30 cellular contexts compared by ENCODE assay signal in the genomic region with DNA sequence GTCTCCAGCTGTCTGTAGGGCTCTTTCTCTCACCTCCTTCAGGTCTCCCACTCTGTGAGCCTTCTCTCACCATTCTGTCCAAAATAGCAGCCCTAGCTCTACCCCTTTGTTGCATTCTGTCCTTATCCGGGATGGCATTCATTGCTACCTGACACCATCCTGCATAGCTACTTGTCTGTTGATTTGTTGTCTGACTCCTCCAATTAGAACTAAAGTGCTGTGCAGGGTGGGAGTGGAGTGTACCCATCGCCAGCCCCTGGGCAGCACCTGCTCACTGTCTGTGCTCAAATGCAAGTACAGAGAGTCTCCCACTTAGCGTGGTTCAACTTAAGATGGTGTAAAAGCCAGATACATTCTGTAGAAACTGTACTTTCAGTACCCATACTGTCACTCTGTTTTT. TPM values are rescaled to one million over a fixed set of nuclear protein-coding genes. Genes with fewer than 3 reads are reported as not detected.
DNase-seq lines count a peak whose midpoint lies in the region; ATAC-seq, FAIRE-seq and TF ChIP-seq lines count a peak whose summit lies in the region.
"Had no signal": no experiment of that assay in that cellular context is flagged by ENCODE, and none has a peak within 500 bp of the region (broad histone marks: within the 10 kb centered on the region; RNA-seq: fewer than 3 reads in every experiment).

No MANE protein-coding gene starts in this region.

- FAIRE-seq in GM12891 (lab: Jason Lieb, UNC), result no peak
- FAIRE-seq: GM12878, kidney, TTC549 had no signal

- peaks cover 6% of the 10 kb centered on the region for H3K4me1 Mint-ChIP-seq in activated naive CD8-positive, alpha-beta T cell treated with anti-CD3 and anti-CD28 coated beads, Interleukin-2, amount 10 ng/mL, durations not matched to agents 7 days and 5 days
- H3K4me1 Mint-ChIP-seq in activated naive CD8-positive, alpha-beta T cell treated with anti-CD3 and anti-CD28 coated beads, Interleukin-2, amount 50 U/mL, for 24 hours, result no peaks in the 10 kb centered on the region
- peaks cover 20% of the 10 kb centered on the region for H3K4me1 Mint-ChIP-seq in glutamatergic neuron (ENCODE audit: low read depth, unreplicated experiment)
- peaks cover 14 to 36% of the 10 kb centered on the region in 2 donors for H3K4me1 Mint-ChIP-seq in stimulated activated naive B cell treated with anti-CD40 and anti-IgM and Interleukin-4, amounts not matched to agents 10 μg/mL and 1 μg/mL and 100 μg/mL, for 72 hours
- H3K4me1 Mint-ChIP-seq: brain, H9 had no signal

- no peak overlapping the region for H3K4me3 Mint-ChIP-seq in activated naive CD8-positive, alpha-beta T cell treated with anti-CD3 and anti-CD28 coated beads, Interleukin-2, amount 10 ng/mL, durations not matched to agents 7 days and 5 days
- no peak overlapping the region for H3K4me3 Mint-ChIP-seq in activated naive CD8-positive, alpha-beta T cell treated with anti-CD3 and anti-CD28 coated beads, Interleukin-2, amount 50 U/mL, for 24 hours
- H3K4me3 Mint-ChIP-seq in glutamatergic neuron (ENCODE audit: unreplicated experiment), result no peak overlapping the region
- no peak overlapping the region for H3K4me3 Mint-ChIP-seq in stimulated activated naive B cell treated with anti-CD40 and anti-IgM and Interleukin-4, amounts not matched to agents 10 μg/mL and 1 μg/mL and 100 μg/mL, for 72 hours
- H3K4me3 Mint-ChIP-seq: activated naive CD4-positive, alpha-beta T cell treated with anti-CD3 and anti-CD28 coated beads for 36 hours; brain; H9; natural killer cell; T-helper 17 cell had no signal

- H3K27ac Mint-ChIP-seq in activated naive CD8-positive, alpha-beta T cell treated with anti-CD3 and anti-CD28 coated beads, Interleukin-2, amount 10 ng/mL, durations not matched to agents 7 days and 5 days, result peak overlapping the region; percentile 3
- H3K27ac Mint-ChIP-seq in activated naive CD8-positive, alpha-beta T cell treated with anti-CD3 and anti-CD28 coated beads, Interleukin-2, amount 50 U/mL, for 24 hours, result no peak overlapping the region
- peak overlapping the region; percentile 56 for H3K27ac Mint-ChIP-seq in glutamatergic neuron (ENCODE audit: unreplicated experiment)
- peak overlapping the region; percentile 2 for H3K27ac Mint-ChIP-seq in stimulated activated naive B cell treated with anti-CD40 and anti-IgM and Interleukin-4, amounts not matched to agents 10 μg/mL and 1 μg/mL and 100 μg/mL, for 72 hours
- H3K27ac Mint-ChIP-seq: activated naive CD4-positive, alpha-beta T cell treated with anti-CD3 and anti-CD28 coated beads for 36 hours; brain; H9; natural killer cell; T-helper 17 cell had no signal

- TF ChIP-seq CTCF in glutamatergic neuron (IDR thresholded peaks at IDR 0.05; ENCODE audit: partially characterized antibody, unreplicated experiment), result no peak

- H3K27me3 Mint-ChIP-seq in activated naive CD8-positive, alpha-beta T cell treated with anti-CD3 and anti-CD28 coated beads, Interleukin-2, amount 10 ng/mL, durations not matched to agents 7 days and 5 days, result no peaks in the 10 kb centered on the region
- no peaks in the 10 kb centered on the region for H3K27me3 Mint-ChIP-seq in activated naive CD8-positive, alpha-beta T cell treated with anti-CD3 and anti-CD28 coated beads, Interleukin-2, amount 50 U/mL, for 24 hours
- peaks cover 6% of the 10 kb centered on the region for H3K27me3 Mint-ChIP-seq in glutamatergic neuron (ENCODE audit: unreplicated experiment)
- no peaks in the 10 kb centered on the region for H3K27me3 Mint-ChIP-seq in stimulated activated naive B cell treated with anti-CD40 and anti-IgM and Interleukin-4, amounts not matched to agents 10 μg/mL and 1 μg/mL and 100 μg/mL, for 72 hours
- H3K27me3 Mint-ChIP-seq: brain, T-helper 17 cell had no signal

- H3K36me3 Mint-ChIP-seq in activated naive CD8-positive, alpha-beta T cell treated with anti-CD3 and anti-CD28 coated beads, Interleukin-2, amount 10 ng/mL, durations not matched to agents 7 days and 5 days, result peaks cover 27% of the 10 kb centered on the region
- H3K36me3 Mint-ChIP-seq in activated naive CD8-positive, alpha-beta T cell treated with anti-CD3 and anti-CD28 coated beads, Interleukin-2, amount 50 U/mL, for 24 hours (ENCODE audit: low read depth), result peaks cover 32% of the 10 kb centered on the region
- peaks cover 26% of the 10 kb centered on the region for H3K36me3 Mint-ChIP-seq in glutamatergic neuron (ENCODE audit: unreplicated experiment)
- H3K36me3 Mint-ChIP-seq in stimulated activated naive B cell treated with anti-CD40 and anti-IgM and Interleukin-4, amounts not matched to agents 10 μg/mL and 1 μg/mL and 100 μg/mL, for 72 hours, result peaks cover 35 to 48% of the 10 kb centered on the region in 2 donors

- no peak for ATAC-seq in activated naive CD8-positive, alpha-beta T cell treated with anti-CD3 and anti-CD28 coated beads, Interleukin-2, amount 10 ng/mL, durations not matched to agents 7 days and 5 days (ENCODE audit: low read depth)
- ATAC-seq in activated naive CD8-positive, alpha-beta T cell treated with anti-CD3 and anti-CD28 coated beads, Interleukin-2, amount 50 U/mL, for 24 hours, result no peak
- ATAC-seq in stimulated activated naive B cell treated with anti-CD40 and anti-IgM and Interleukin-4, amounts not matched to agents 10 μg/mL and 1 μg/mL and 100 μg/mL, for 72 hours (replicated peaks), result no peak
- ATAC-seq: activated CD4-positive, CD25-positive, alpha-beta regulatory T cell treated with anti-CD3 and anti-CD28 coated beads, Interleukin-2, amount 50 U/mL, for 24 hours; GM12878; natural killer cell; psoas muscle; T-helper 17 cell had no signal

- POLR2A ChIA-PET in activated naive CD8-positive, alpha-beta T cell treated with anti-CD3 and anti-CD28 coated beads, Interleukin-2, amount 10 ng/mL, durations not matched to agents 7 days and 5 days (lab: Charles Lee), result no interaction called here

- TF ChIP-seq POLR2A in GM12891 (IDR thresholded peaks at IDR 0.05; ENCODE audit: low read depth, low read length), result no peak

- no peak for DNase-seq in activated naive CD8-positive, alpha-beta T cell treated with anti-CD3 and anti-CD28 coated beads, Interleukin-2, amount 10 ng/mL, durations not matched to agents 7 days and 5 days
- DNase-seq in activated naive CD8-positive, alpha-beta T cell treated with anti-CD3 and anti-CD28 coated beads, Interleukin-2, amount 50 U/mL, for 24 hours, result no peak
- DNase-seq in NCI-H2107 (lab: John Stamatoyannopoulos, UW) (peak; percentile 52), glutamatergic neuron (no peak), GM12891 (ENCODE audit: insufficient read length, low spot score) (no peak), GM19240 (ENCODE audit: insufficient read length, low spot score) (no peak)
- DNase-seq in stimulated activated naive B cell treated with anti-CD40 and anti-IgM and Interleukin-4, amounts not matched to agents 10 μg/mL and 1 μg/mL and 100 μg/mL, for 72 hours, result no peak
- DNase-seq in activated effector memory CD4-positive, alpha-beta T cell treated with anti-CD3 and anti-CD28 coated beads, Interleukin-2, amount 50 U/mL, for 16 hours, result no peak
- DNase-seq: activated CD4-positive, alpha-beta T cell treated with anti-CD3 and anti-CD28 coated beads, Interleukin-2, amount 50 U/mL, for 4 hours; activated naive CD4-positive, alpha-beta T cell treated with anti-CD3 and anti-CD28 coated beads for 36 hours; amniotic stem cell; dorsolateral prefrontal cortex; foreskin melanocyte; H9; heart right ventricle; KG1; kidney; lower lobe of right lung; MM.1S; natural killer cell; NCI-H226; NCI-H774; occipital lobe; psoas muscle; stimulated activated CD4-positive, alpha-beta T cell treated with anti-CD3 and anti-CD28 coated beads, Interleukin-4, amount 100 ng/mL, for 24 hours; T-helper 17 cell had no signal

- H3K9me3 Mint-ChIP-seq in activated naive CD8-positive, alpha-beta T cell treated with anti-CD3 and anti-CD28 coated beads, Interleukin-2, amount 10 ng/mL, durations not matched to agents 7 days and 5 days, result no peaks in the 10 kb centered on the region
- H3K9me3 Mint-ChIP-seq in activated naive CD8-positive, alpha-beta T cell treated with anti-CD3 and anti-CD28 coated beads, Interleukin-2, amount 50 U/mL, for 24 hours, result no peaks in the 10 kb centered on the region
- H3K9me3 Mint-ChIP-seq in glutamatergic neuron (ENCODE audit: unreplicated experiment), result peaks cover 2% of the 10 kb centered on the region
- no peaks in the 10 kb centered on the region for H3K9me3 Mint-ChIP-seq in stimulated activated naive B cell treated with anti-CD40 and anti-IgM and Interleukin-4, amounts not matched to agents 10 μg/mL and 1 μg/mL and 100 μg/mL, for 72 hours
- H3K9me3 Mint-ChIP-seq: activated naive CD4-positive, alpha-beta T cell treated with anti-CD3 and anti-CD28 coated beads for 36 hours; brain; H9; natural killer cell had no signal

TF ChIP-seq in GM12891, 5 proteins besides CTCF, POLR2A, EP300 and RAD21:
- TF ChIP-seq PAX5 (IDR thresholded peaks at IDR 0.05; ENCODE audit: insufficient read depth, low read length, severe bottlenecking) (no peak), POU2F2 (IDR thresholded peaks at IDR 0.05; ENCODE audit: low read depth, low read length) (no peak), POLR2AphosphoS5 (IDR thresholded peaks at IDR 0.05; ENCODE audit: low read depth, low read length) (no peak), TAF1 (IDR thresholded peaks at IDR 0.05; ENCODE audit: low read depth, low read length) (no peak)

RNA-seq across cellular contexts. Expression of a gene that starts 8.9 kb away (rescaled TPM):
- 10 to 100 TPM in 1 of 2 experiments, 1 to 10 TPM in 1; 9.6 to 10.1 TPM for total RNA-seq in activated naive CD8-positive, alpha-beta T cell treated with anti-CD3 and anti-CD28 coated beads, Interleukin-2, amount 10 ng/mL, durations not matched to agents 7 days and 5 days
- 11.5 TPM for total RNA-seq in glutamatergic neuron (ENCODE audit: unreplicated experiment)
- 1.4 TPM for polyA plus RNA-seq in GM12891 (2012; ENCODE audit: low read depth, missing spikeins)

RNA-seq across cellular contexts. Expression of a gene that starts 56.1 kb away (rescaled TPM):
- total RNA-seq in activated naive CD8-positive, alpha-beta T cell treated with anti-CD3 and anti-CD28 coated beads, Interleukin-2, amount 10 ng/mL, durations not matched to agents 7 days and 5 days, result 10 to 100 TPM; 58.6 to 70.2 TPM
- 60.2 TPM for total RNA-seq in glutamatergic neuron (ENCODE audit: unreplicated experiment)
- 31.6 TPM for polyA plus RNA-seq in GM12891 (2012; ENCODE audit: low read depth, missing spikeins)
